11 cellular contexts compared by ENCODE assay signal in genomic region chr10:28587270-28587969, GRCh38. TPM values are rescaled to one million over a fixed set of nuclear protein-coding genes. Genes with fewer than 3 reads are reported as not detected.
A peak's percentile ranks its signal among the peaks of the same experiment; 100 is the strongest.
DNase-seq lines count a peak whose midpoint lies in the region; ATAC-seq and TF ChIP-seq lines count a peak whose summit lies in the region.
"Had no signal": no experiment of that assay in that cellular context is flagged by ENCODE, and none has a peak within 500 bp of the region (broad histone marks: within the 10 kb centered on the region; RNA-seq: fewer than 3 reads in every experiment).

No MANE protein-coding gene starts in this region.

- H3K9me3 Mint-ChIP-seq in MCF 10A (ENCODE audit: unreplicated experiment) (no peaks in the 10 kb centered on the region), chondrocyte (ENCODE audit: low read depth) (no peaks in the 10 kb centered on the region)

- TF ChIP-seq CTCF in MCF 10A (IDR thresholded peaks at IDR 0.05; ENCODE audit: unreplicated experiment) = no peak
- no peak for TF ChIP-seq CTCF in mammary epithelial cell (conservative IDR thresholded peaks at IDR 0.05 in 1 of 2, IDR thresholded peaks at IDR 0.05 in 1 of 2; ENCODE audit: extremely low read depth in 1 of 2, insufficient read depth in 1 of 2, low read depth in 1 of 2, low read length in 2 of 2)
- TF ChIP-seq CTCF in chondrocyte (IDR thresholded peaks at IDR 0.05) = no peak
- TF ChIP-seq CTCF in left lung (IDR thresholded peaks at IDR 0.05) = no peak
- no peak for TF ChIP-seq CTCF in thoracic aorta (IDR thresholded peaks at IDR 0.05)

- H4K20me1 ChIP-seq in mammary epithelial cell (ENCODE audit: insufficient read depth, low read length) = peaks cover 2% of the 10 kb centered on the region

- H3K4me1 Mint-ChIP-seq in MCF 10A (ENCODE audit: insufficient read depth, unreplicated experiment) (peaks cover 24% of the 10 kb centered on the region), chondrocyte (ENCODE audit: low read depth) (peaks cover 45% of the 10 kb centered on the region)

- no peak overlapping the region for H3K9ac ChIP-seq in mammary epithelial cell (ENCODE audit: insufficient read depth, low read length)

- H3K9me3 ChIP-seq in mammary epithelial cell (replicated peaks; ENCODE audit: insufficient read depth, low read length) (no peaks in the 10 kb centered on the region), left lung (no peaks in the 10 kb centered on the region), thoracic aorta (no peaks in the 10 kb centered on the region)

- H3K36me3 ChIP-seq in mammary epithelial cell (ENCODE audit: insufficient read depth, low read length) (peaks cover 40% of the 10 kb centered on the region), left lung (peaks cover 0 to 60% of the 10 kb centered on the region in 2 donors), thoracic aorta (peaks cover 15% of the 10 kb centered on the region)

- no peaks in the 10 kb centered on the region for H3K27me3 Mint-ChIP-seq in MCF 10A (ENCODE audit: insufficient read depth, unreplicated experiment)
- H3K27me3 Mint-ChIP-seq in chondrocyte (ENCODE audit: low read depth) = no peaks in the 10 kb centered on the region
- H3K27me3 Mint-ChIP-seq: B cell had no signal

- dilution Hi-C loops in mammary epithelial cell (cut with HindIII; ENCODE audit: low sequenced_read_pairs) = no loop called here

- 59% methylated on average over 5 of the region's 5 CpGs for WGBS in mammary epithelial cell (ENCODE audit: low coverage, missing lambda C conversion rate)

- H3K4me3 ChIP-seq in mammary epithelial cell (replicated peaks in 1 of 3; ENCODE audit: insufficient read depth in 1 of 3, low read depth in 2 of 3, low read length in 3 of 3) = no peak overlapping the region
- H3K4me3 ChIP-seq in left lung = no peak overlapping the region
- peak overlapping the region; percentile 37 for H3K4me3 ChIP-seq in thoracic aorta

- peak overlapping the region; percentile 19 for H3K4me3 Mint-ChIP-seq in MCF 10A (ENCODE audit: unreplicated experiment)
- no peak overlapping the region for H3K4me3 Mint-ChIP-seq in chondrocyte (ENCODE audit: unreplicated experiment)
- H3K4me3 Mint-ChIP-seq: B cell had no signal

- H3K4me1 ChIP-seq in mammary epithelial cell (ENCODE audit: insufficient read depth, low read length) (peaks cover 14% of the 10 kb centered on the region), left lung (peaks cover 20 to 48% of the 10 kb centered on the region in 2 donors), thoracic aorta (ENCODE audit: control insufficient read depth in 1 of 2, low read depth in 2 of 2) (peaks cover 27 to 30% of the 10 kb centered on the region in 2 donors)

- peaks cover 82% of the 10 kb centered on the region for H3K36me3 Mint-ChIP-seq in MCF 10A (ENCODE audit: insufficient read depth, unreplicated experiment)
- H3K36me3 Mint-ChIP-seq in chondrocyte (ENCODE audit: low read depth) = peaks cover 29% of the 10 kb centered on the region

- no peaks in the 10 kb centered on the region for H3K27me3 ChIP-seq in mammary epithelial cell (ENCODE audit: insufficient read depth, low read length)
- no peaks in the 10 kb centered on the region for H3K27me3 ChIP-seq in left lung
- no peaks in the 10 kb centered on the region for H3K27me3 ChIP-seq in thoracic aorta (replicated peaks; ENCODE audit: insufficient read depth)

- H2AFZ ChIP-seq in mammary epithelial cell (ENCODE audit: low read depth, low read length) = no peak overlapping the region

- ATAC-seq in left lung = peak; percentile 61
- peak; percentile 20 for ATAC-seq in thoracic aorta (ENCODE audit: insufficient number of reproducible peaks, low FRiP score, low read depth)
- ATAC-seq in GM18867 (IDR thresholded peaks at IDR 0.05; ENCODE audit: unreplicated experiment) = no peak

- in situ Hi-C loops in mammary epithelial cell (cut with MboI; ENCODE audit: low sequenced_read_pairs in 2 of 2) = no loop called here

- BruUV-seq in MCF 10A (replicated peaks; lab: Mats Ljungman, UMichigan) (no TSS peak), mammary epithelial cell (replicated peaks; lab: Mats Ljungman, UMichigan) (no TSS peak)

- CTCF ChIA-PET in MCF 10A (lab: Yijun Ruan, JAX) (interaction anchor here (0.6 to 1.2 kb wide), 2 partner anchors 156 to 157 kb away, joined by 3 to 6 read pairs; no protein-coding TSS in a partner anchor), mammary epithelial cell (lab: Charles Lee; ENCODE audit: low non-redundant PET) (no interaction called here)

- DNase-seq in MCF 10A (ENCODE audit: unreplicated experiment) (peak; percentile 35), mammary epithelial cell (no peak), chondrocyte (ENCODE audit: low spot score) (no peak), left lung (no peak), thoracic aorta (ENCODE audit: low spot score) (no peak), NCI-H446 (lab: John Stamatoyannopoulos, UW) (no peak), occipital lobe (lab: John Stamatoyannopoulos, UW) (no peak)
- DNase-seq: NCI-H1417, T-helper 2 cell had no signal

- POLR2A ChIA-PET in MCF 10A (lab: Yijun Ruan, JAX) = interaction anchor here (0.7 to 1.2 kb wide), 3 partner anchors 25 to 338 kb away, joined by 3 to 6 read pairs (median 3); partner anchors contain the start of gene WAC

- H3K27ac ChIP-seq in mammary epithelial cell (ENCODE audit: insufficient read depth, low read depth, low read length) (no peak overlapping the region), left lung (peak overlapping the region; percentile 16 to 21), thoracic aorta (peak overlapping the region in 1 of 2 donors; percentile 52)

- H3K4me2 ChIP-seq in mammary epithelial cell (ENCODE audit: insufficient read depth, low read depth, low read length) = no peak overlapping the region

- H3K79me2 ChIP-seq in mammary epithelial cell (ENCODE audit: insufficient read depth, low read length) = peaks cover 92% of the 10 kb centered on the region

- intact Hi-C loops in MCF 10A (cut with micrococcal nuclease) = no loop called here
- intact Hi-C loops in mammary epithelial cell (cut with micrococcal nuclease) = no loop called here
- intact Hi-C loops in left lung (cut with DNase I) = no loop called here

- H3K27ac Mint-ChIP-seq in MCF 10A (ENCODE audit: low read depth, unreplicated experiment) (no peak overlapping the region), chondrocyte (ENCODE audit: unreplicated experiment) (peak overlapping the region; percentile 67)
- H3K27ac Mint-ChIP-seq: B cell had no signal

RNA-seq across cellular contexts. Expression of gene WAC, which starts 54.5 kb away (rescaled TPM):
- 151 and 155 TPM in 2 replicates for total RNA-seq in MCF 10A (2022)
- total RNA-seq in mammary epithelial cell = 100 to 1,000 TPM in 1 of 2 donors, 10 to 100 TPM in 1; 57.0 to 105 TPM
- 58.6 TPM for polyA plus RNA-seq in mammary epithelial cell
- polyA minus RNA-seq in mammary epithelial cell = 39.1 TPM
- 91.1 to 97.7 TPM (median 93.2 TPM) in 3 replicates for total RNA-seq in chondrocyte
- 100 to 1,000 TPM in 1 of 2 donors, 10 to 100 TPM in 1; 90.7 to 106 TPM for total RNA-seq in left lung
- 100 to 1,000 TPM; 102 to 142 TPM for total RNA-seq in thoracic aorta
- total RNA-seq in occipital lobe = 95.3 TPM
